21 cellular contexts compared by ENCODE assay signal in genomic region chr1:176341656-176342055, GRCh38.
A peak's percentile ranks its signal among the peaks of the same experiment; 100 is the strongest.
DNase-seq lines count a peak whose midpoint lies in the region; TF ChIP-seq lines count a peak whose summit lies in the region.
"Had no signal": no experiment of that assay in that cellular context is flagged by ENCODE, and none has a peak within 500 bp of the region (broad histone marks: within the 10 kb centered on the region; RNA-seq: fewer than 3 reads in every experiment).

No MANE protein-coding gene starts in this region.

- H3K4me2 ChIP-seq in trophoblast cell (ENCODE audit: low read length) (no peak overlapping the region), SK-N-SH (no peak overlapping the region)
- H3K4me2 ChIP-seq: BLaER1 treated with 17β-estradiol and CSF1 and Interleukin-3, amounts not matched to agents 10 nM and 100 nM had no signal

- no peak for TF ChIP-seq CTCF in SK-N-SH (IDR thresholded peaks at IDR 0.05)

- no peak overlapping the region for H3K23ac ChIP-seq in trophoblast cell (ENCODE audit: low read length)

- H3F3A ChIP-seq in SK-N-SH (replicated peaks; ENCODE audit: insufficient read depth), result no peaks in the 10 kb centered on the region

- no peak overlapping the region for H3K4me3 ChIP-seq in trophoblast cell (ENCODE audit: low read depth, low read length)
- H3K4me3 ChIP-seq in SK-N-SH (ENCODE audit: low read depth in 2 of 2, low read length in 1 of 2), result no peak overlapping the region
- H3K4me3 ChIP-seq: BLaER1 treated with 17β-estradiol and CSF1 and Interleukin-3, amounts not matched to agents 10 nM and 100 nM; GM12878 had no signal

- no peaks in the 10 kb centered on the region for H3K4me1 ChIP-seq in trophoblast cell (ENCODE audit: control insufficient read depth in 1 of 2, insufficient read depth in 2 of 2, low read length in 2 of 2)
- peaks cover 0 to 2% of the 10 kb centered on the region in 2 experiments; a peak in 1 of 4 replicates for H3K4me1 ChIP-seq in SK-N-SH (ENCODE audit: control insufficient read depth in 1 of 2, insufficient read depth in 2 of 2, low read depth in 1 of 2, low read length in 1 of 2)
- H3K4me1 ChIP-seq: BLaER1 treated with 17β-estradiol and CSF1 and Interleukin-3, amounts not matched to agents 10 nM and 100 nM had no signal

- no peak overlapping the region for H4K8ac ChIP-seq in trophoblast cell (ENCODE audit: low read depth, low read length)

- H3K79me2 ChIP-seq in trophoblast cell (ENCODE audit: control insufficient read depth, insufficient read depth, low read length, poor library complexity) (no peaks in the 10 kb centered on the region), SK-N-SH (ENCODE audit: insufficient read depth) (no peaks in the 10 kb centered on the region)

- no peak overlapping the region for H2BK5ac ChIP-seq in trophoblast cell (ENCODE audit: low read depth, low read length, poor library complexity)

- no peak for TF ChIP-seq EP300 in SK-N-SH (IDR thresholded peaks at IDR 0.05; ENCODE audit: borderline replicate concordance in 1 of 2, low read depth in 1 of 2, low read length in 1 of 2)

- H3K18ac ChIP-seq in trophoblast cell (ENCODE audit: low read length), result no peak overlapping the region

- H2BK12ac ChIP-seq in trophoblast cell (ENCODE audit: low read length), result no peak overlapping the region

- no peak overlapping the region for H2BK120ac ChIP-seq in trophoblast cell (ENCODE audit: insufficient read depth, low read length, poor library complexity)

- H3K9ac ChIP-seq in trophoblast cell (ENCODE audit: low read length) (no peak overlapping the region), SK-N-SH (no peak overlapping the region)
- H3K9ac ChIP-seq: BLaER1 treated with 17β-estradiol and CSF1 and Interleukin-3, amounts not matched to agents 10 nM and 100 nM had no signal

- peak; percentile 4 for DNase-seq in RPMI7951 (ENCODE audit: low read depth)
- DNase-seq in epidermal melanocyte (ENCODE audit: insufficient read length, low spot score), result peak; percentile 57
- peak; percentile 73 to 96 for DNase-seq in trophoblast cell
- no peak for DNase-seq in ureter (ENCODE audit: low spot score)
- no peak for DNase-seq in SK-N-SH
- no peak for DNase-seq in mucosa of gallbladder (ENCODE audit: low spot score)
- DNase-seq: 8988T; ACHN; CD4-positive, alpha-beta T cell; CD8-positive, alpha-beta T cell; COR-L47; DMS 273 treated with DMSO at 0.1 percent for 48 hours; DMS153; DMS53; DMS79; DND-41; EL; GDM1 had no signal

- H3K79me1 ChIP-seq in trophoblast cell (ENCODE audit: low read length), result no peaks in the 10 kb centered on the region

- H3K9me3 ChIP-seq in trophoblast cell (ENCODE audit: insufficient read depth, low read depth, low read length), result peaks cover 5% of the 10 kb centered on the region
- H3K9me3 ChIP-seq in SK-N-SH, result no peaks in the 10 kb centered on the region

- no peak overlapping the region for H3K14ac ChIP-seq in trophoblast cell (ENCODE audit: low read length)

- no CpG with 5 or more reads among the region's 3 CpGs for WGBS in trophoblast cell (ENCODE audit: extremely low coverage, insufficient coverage, insufficient read length)
- 10% methylated on average over 3 of the region's 3 CpGs for WGBS in SK-N-SH (ENCODE audit: low lambda C conversion rate)

- no peak overlapping the region for H3K4ac ChIP-seq in trophoblast cell (ENCODE audit: low read depth, low read length)

- H4K91ac ChIP-seq in trophoblast cell (ENCODE audit: low read depth, low read length), result no peak overlapping the region

- H2AFZ ChIP-seq in trophoblast cell (ENCODE audit: insufficient read depth, low read length, poor library complexity), result no peak overlapping the region
- no peak overlapping the region for H2AFZ ChIP-seq in SK-N-SH (ENCODE audit: low read depth)

- H3K36me3 ChIP-seq in trophoblast cell (ENCODE audit: control insufficient read depth in 1 of 2, insufficient read depth in 2 of 2, low read length in 2 of 2) (no peaks in the 10 kb centered on the region), SK-N-SH (replicated peaks in 1 of 2; ENCODE audit: control insufficient read depth in 1 of 2, insufficient read depth in 2 of 2, low read length in 1 of 2) (no peaks in the 10 kb centered on the region)
- H3K36me3 ChIP-seq: BLaER1 treated with 17β-estradiol and CSF1 and Interleukin-3, amounts not matched to agents 10 nM and 100 nM had no signal

- H3K9me2 ChIP-seq in SK-N-SH, result no peaks in the 10 kb centered on the region

- no peaks in the 10 kb centered on the region for H4K20me1 ChIP-seq in SK-N-SH (ENCODE audit: insufficient read depth)
- H4K20me1 ChIP-seq: BLaER1 treated with 17β-estradiol and CSF1 and Interleukin-3, amounts not matched to agents 10 nM and 100 nM had no signal

- no peak for TF ChIP-seq RAD21 in SK-N-SH (IDR thresholded peaks at IDR 0.05; ENCODE audit: low read length)

- CTCF ChIA-PET in SK-N-SH (lab: Yijun Ruan, JAX), result no interaction called here

- H4K12ac ChIP-seq in trophoblast cell (ENCODE audit: low read depth, low read length), result no peak overlapping the region

- POLR2A ChIA-PET in SK-N-SH (lab: Yijun Ruan, JAX), result no interaction called here

- H3K27me3 ChIP-seq in trophoblast cell (ENCODE audit: insufficient read depth, low read length) (no peaks in the 10 kb centered on the region), SK-N-SH (ENCODE audit: insufficient read depth) (no peaks in the 10 kb centered on the region)
- H3K27me3 ChIP-seq: BLaER1 treated with 17β-estradiol and CSF1 and Interleukin-3, amounts not matched to agents 10 nM and 100 nM had no signal

- H3K27ac ChIP-seq in trophoblast cell (ENCODE audit: low read depth, low read length) (no peak overlapping the region), SK-N-SH (ENCODE audit: low read depth in 2 of 2, low read length in 1 of 2) (no peak overlapping the region)
- H3K27ac ChIP-seq: BLaER1 treated with 17β-estradiol and CSF1 and Interleukin-3, amounts not matched to agents 10 nM and 100 nM; C4-2B had no signal

- H2AK5ac ChIP-seq in trophoblast cell (ENCODE audit: low read length), result no peak overlapping the region

TF ChIP-seq in SK-N-SH, 30 proteins besides CTCF, POLR2A, EP300 and RAD21:
- TF ChIP-seq PBX3 (IDR thresholded peaks at IDR 0.05) (no peak), MXI1 (IDR thresholded peaks at IDR 0.05; ENCODE audit: low read depth, low read length) (no peak), SIN3A (IDR thresholded peaks at IDR 0.05; ENCODE audit: borderline replicate concordance, low read depth, low read length) (no peak), EZH2phosphoT487 (IDR thresholded peaks at IDR 0.05; ENCODE audit: borderline replicate concordance, low read depth) (no peak), MEF2A (IDR thresholded peaks at IDR 0.05; ENCODE audit: borderline replicate concordance, low read depth) (no peak), JUND (IDR thresholded peaks at IDR 0.05) (no peak), ZBTB33 (IDR thresholded peaks at IDR 0.05; ENCODE audit: borderline replicate concordance, low read depth) (no peak), RXRA (IDR thresholded peaks at IDR 0.05; ENCODE audit: borderline replicate concordance, low read depth) (no peak), POLR2AphosphoS5 (IDR thresholded peaks at IDR 0.05; ENCODE audit: low read depth, low read length) (no peak), FOXM1 (IDR thresholded peaks at IDR 0.05; ENCODE audit: low read depth) (no peak)
TF ChIP-seq in SK-N-SH: peak in this region for 0.

Comparison
In these comparisons a context has a peak if more than half of its experiments do, and no peak if none do; other contexts are left out.
1. DNase-seq: peak in RPMI7951 (single experiment), epidermal melanocyte (single experiment) and trophoblast cell (2 of 2); none in ureter (single experiment), SK-N-SH (single experiment) and mucosa of gallbladder (single experiment).